Comparison of ENCODE assay signal across 11 cellular contexts in the genomic region with DNA sequence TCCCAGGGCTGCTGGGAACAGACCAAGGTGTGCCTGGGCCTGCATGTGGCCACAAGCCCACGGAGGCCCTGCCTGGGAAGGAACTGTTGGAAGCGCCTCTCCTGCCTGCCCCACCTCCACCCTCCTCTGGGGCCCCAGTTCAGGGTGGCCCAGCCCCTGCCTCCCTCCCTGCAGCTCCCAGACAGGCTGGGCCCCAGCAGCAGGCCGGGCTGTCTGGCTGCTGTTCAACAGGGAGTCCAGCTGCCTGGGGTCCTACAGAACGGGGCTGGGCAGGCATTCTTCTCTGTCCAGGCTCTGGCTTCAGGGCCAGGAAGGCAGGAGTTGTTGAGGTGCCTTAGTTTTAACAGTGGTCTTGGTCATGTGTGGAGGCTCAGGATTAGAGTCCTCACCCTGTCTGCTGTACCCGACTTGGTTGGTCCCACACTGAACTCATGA. TPM values are rescaled to one million over a fixed set of nuclear protein-coding genes. Genes with fewer than 3 reads are reported as not detected.
DNase-seq lines count a peak whose midpoint lies in the region; ATAC-seq, FAIRE-seq and TF ChIP-seq lines count a peak whose summit lies in the region.
"Had no signal": no experiment of that assay in that cellular context is flagged by ENCODE, and none has a peak within 500 bp of the region (broad histone marks: within the 10 kb centered on the region; RNA-seq: fewer than 3 reads in every experiment).

No MANE protein-coding gene starts in this region.

- H3K4me1 Mint-ChIP-seq in activated CD4-positive, alpha-beta T cell treated with anti-CD3 and anti-CD28 coated beads, Interleukin-2, amount 10 ng/mL, durations not matched to agents 7 days and 5 days: no peaks in the 10 kb centered on the region

- H4K20me1 ChIP-seq in osteoblast (ENCODE audit: insufficient read depth, low read length): peaks cover 49% of the 10 kb centered on the region

- POLR2A ChIA-PET in activated CD4-positive, alpha-beta T cell treated with anti-CD3 and anti-CD28 coated beads, Interleukin-2, amount 10 ng/mL, durations not matched to agents 7 days and 5 days (lab: Charles Lee): no interaction called here

- H3K4me2 ChIP-seq in osteoblast (ENCODE audit: insufficient read depth, low read length): no peak overlapping the region

- H3K4me1 ChIP-seq in cardiac muscle cell (ENCODE audit: low read depth) (peaks cover 22% of the 10 kb centered on the region), osteoblast (ENCODE audit: insufficient read depth, low read length) (peaks cover 12% of the 10 kb centered on the region), upper lobe of right lung (peaks cover 23% of the 10 kb centered on the region)

- H3K4me3 ChIP-seq in cardiac muscle cell (no peak overlapping the region), osteoblast (ENCODE audit: insufficient read depth, low read length) (no peak overlapping the region), upper lobe of right lung (no peak overlapping the region)

- H3K27ac ChIP-seq in cardiac muscle cell: peak overlapping the region; percentile 92
- H3K27ac ChIP-seq in osteoblast (ENCODE audit: low read depth, low read length): no peak overlapping the region
- H3K27ac ChIP-seq in upper lobe of right lung: no peak overlapping the region

- H3K4me3 Mint-ChIP-seq in activated CD4-positive, alpha-beta T cell treated with anti-CD3 and anti-CD28 coated beads, Interleukin-2, amount 10 ng/mL, durations not matched to agents 7 days and 5 days: no peak overlapping the region

- DNase-seq in amniotic epithelial cell (ENCODE audit: low read depth) (peak; percentile 37), cardiac muscle cell (ENCODE audit: low read depth in 1 of 2, low spot score in 1 of 2) (peak; percentile 52 to 83), osteoblast (ENCODE audit: insufficient read length, low spot score, missing footprints) (peak; percentile 59), upper lobe of right lung (peak; percentile 69), D721Med (ENCODE audit: insufficient read length, low spot score) (no peak)
- no peak for DNase-seq in activated CD4-positive, alpha-beta T cell treated with anti-CD3 and anti-CD28 coated beads, Interleukin-2, amount 10 ng/mL, durations not matched to agents 7 days and 5 days
- DNase-seq: activated CD8-positive, alpha-beta memory T cell treated with anti-CD3 and anti-CD28 coated beads for 24 hours; mesendoderm; NCI-H69; stimulated activated CD4-positive, alpha-beta T cell treated with anti-CD3 and anti-CD28 coated beads, Interleukin-4, amount 100 ng/mL, for 4 hours had no signal

- H3K9me3 ChIP-seq in cardiac muscle cell (ENCODE audit: low read depth) (no peaks in the 10 kb centered on the region), osteoblast (ENCODE audit: low read depth, low read length) (no peaks in the 10 kb centered on the region), upper lobe of right lung (no peaks in the 10 kb centered on the region)

- FAIRE-seq in D721Med (lab: Jason Lieb, UNC): no peak

- no peak overlapping the region for H3K27ac Mint-ChIP-seq in activated CD4-positive, alpha-beta T cell treated with anti-CD3 and anti-CD28 coated beads, Interleukin-2, amount 10 ng/mL, durations not matched to agents 7 days and 5 days

- H3K79me2 ChIP-seq in osteoblast (ENCODE audit: insufficient read depth, low read length): no peaks in the 10 kb centered on the region

- intact Hi-C loops in upper lobe of right lung (cut with DNase I): no loop called here

- no peaks in the 10 kb centered on the region for H3K27me3 Mint-ChIP-seq in activated CD4-positive, alpha-beta T cell treated with anti-CD3 and anti-CD28 coated beads, Interleukin-2, amount 10 ng/mL, durations not matched to agents 7 days and 5 days

- H3K9me3 Mint-ChIP-seq in activated CD4-positive, alpha-beta T cell treated with anti-CD3 and anti-CD28 coated beads, Interleukin-2, amount 10 ng/mL, durations not matched to agents 7 days and 5 days: no peaks in the 10 kb centered on the region

- H3K27me3 ChIP-seq in cardiac muscle cell (no peaks in the 10 kb centered on the region), osteoblast (ENCODE audit: insufficient read depth, low read length) (peaks cover 2% of the 10 kb centered on the region), upper lobe of right lung (no peaks in the 10 kb centered on the region)

- CTCF ChIA-PET in activated CD4-positive, alpha-beta T cell treated with anti-CD3 and anti-CD28 coated beads, Interleukin-2, amount 10 ng/mL, durations not matched to agents 7 days and 5 days (lab: Charles Lee): no interaction called here

- ATAC-seq in upper lobe of right lung: peak; percentile 66
- no peak for ATAC-seq in HG03378 (IDR thresholded peaks at IDR 0.05; ENCODE audit: unreplicated experiment)

- no peaks in the 10 kb centered on the region for H3K36me3 Mint-ChIP-seq in activated CD4-positive, alpha-beta T cell treated with anti-CD3 and anti-CD28 coated beads, Interleukin-2, amount 10 ng/mL, durations not matched to agents 7 days and 5 days (ENCODE audit: low read depth)

- H3K36me3 ChIP-seq in cardiac muscle cell (no peaks in the 10 kb centered on the region), osteoblast (ENCODE audit: insufficient read depth, low read length) (no peaks in the 10 kb centered on the region), upper lobe of right lung (no peaks in the 10 kb centered on the region)

- H2AFZ ChIP-seq in osteoblast (ENCODE audit: low read length): no peak overlapping the region

- TF ChIP-seq CTCF in cardiac muscle cell (IDR thresholded peaks at IDR 0.05; ENCODE audit: low read depth, low read length) (no peak), osteoblast (IDR thresholded peaks at IDR 0.05; ENCODE audit: extremely low read depth, low read depth, low read length) (no peak), upper lobe of right lung (IDR thresholded peaks at IDR 0.05) (no peak), D721Med (IDR thresholded peaks at IDR 0.05; ENCODE audit: insufficient read depth, missing control alignments) (no peak)

RNA-seq across cellular contexts. Expression of gene PRDM11, which starts 11.8 kb away (rescaled TPM):
- total RNA-seq in cardiac muscle cell (15.9 and 20.5 TPM in 2 replicates), osteoblast (5.4 and 6.8 TPM in 2 replicates), upper lobe of right lung (18.3 TPM)
- polyA plus RNA-seq in cardiac muscle cell: 11.3 and 11.8 TPM in 2 replicates
- total RNA-seq in activated CD4-positive, alpha-beta T cell treated with anti-CD3 and anti-CD28 coated beads, Interleukin-2, amount 10 ng/mL, durations not matched to agents 7 days and 5 days: 1 to 10 TPM; 1.6 to 1.7 TPM

Comparison
In these comparisons a context has a peak if more than half of its experiments do, and no peak if none do; other contexts are left out.
1. DNase-seq: peak in amniotic epithelial cell (single experiment), cardiac muscle cell (2 of 2), osteoblast (single experiment) and upper lobe of right lung (single experiment); none in D721Med (single experiment) and activated CD4-positive, alpha-beta T cell treated with anti-CD3 and anti-CD28 coated beads, Interleukin-2, amount 10 ng/mL, durations not matched to agents 7 days and 5 days (single experiment).